ENCODE assay signal across 8 cellular contexts in the genomic region with DNA sequence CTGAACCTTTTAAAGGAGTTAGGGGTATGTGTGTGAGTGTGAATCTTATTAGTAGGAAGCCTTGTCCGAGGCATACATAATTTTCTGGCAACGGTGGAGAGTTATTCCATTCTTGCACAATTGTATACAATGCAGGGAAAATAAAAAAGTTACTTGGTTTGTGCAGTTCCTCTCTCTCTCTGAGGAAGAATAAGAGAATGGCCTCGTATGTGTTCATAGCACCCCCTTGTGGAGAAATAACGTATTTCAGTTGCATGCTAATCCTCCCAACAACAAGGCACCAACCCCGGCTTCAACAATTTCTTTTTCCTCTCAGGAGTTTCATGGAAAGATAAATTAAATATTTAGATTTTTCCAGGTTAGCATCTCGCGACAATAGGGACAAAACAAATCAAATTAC. TPM values are rescaled to one million over a fixed set of nuclear protein-coding genes. Genes with fewer than 3 reads are reported as not detected.
DNase-seq lines count a peak whose midpoint lies in the region; ATAC-seq and TF ChIP-seq lines count a peak whose summit lies in the region.

No MANE protein-coding gene starts in this region.

- H3K9me3 ChIP-seq in CD4-positive, CD25-positive, alpha-beta regulatory T cell (ENCODE audit: control insufficient read depth in 2 of 2, low read length in 2 of 2) = no peaks in the 10 kb centered on the region
- H3K9me3 ChIP-seq in Panc1 (ENCODE audit: control insufficient read depth, insufficient read depth, low read depth, low read length) = no peaks in the 10 kb centered on the region
- H3K9me3 ChIP-seq in esophagus squamous epithelium = no peaks in the 10 kb centered on the region
- no peaks in the 10 kb centered on the region for H3K9me3 ChIP-seq in neuronal stem cell (replicated peaks in 1 of 2; ENCODE audit: control insufficient read depth in 2 of 2, insufficient read depth in 1 of 2, low read depth in 1 of 2, low read length in 2 of 2)

- H3K4me3 ChIP-seq in CD4-positive, CD25-positive, alpha-beta regulatory T cell (ENCODE audit: low read depth, low read length) = no peak overlapping the region
- H3K4me3 ChIP-seq in Panc1 (ENCODE audit: low read depth in 2 of 2, low read length in 2 of 2) = no peak overlapping the region
- H3K4me3 ChIP-seq in esophagus squamous epithelium = no peak overlapping the region
- no peak overlapping the region for H3K4me3 ChIP-seq in neuronal stem cell (ENCODE audit: low read length in 2 of 2)

- H3K36me3 Mint-ChIP-seq in CD4-positive, CD25-positive, alpha-beta regulatory T cell = no peaks in the 10 kb centered on the region

- no peaks in the 10 kb centered on the region for H3K4me1 Mint-ChIP-seq in CD4-positive, CD25-positive, alpha-beta regulatory T cell

- no peak for TF ChIP-seq POLR2A in esophagus squamous epithelium (IDR thresholded peaks at IDR 0.05)

- BruUV-seq in Panc1 (replicated peaks; lab: Mats Ljungman, UMichigan) = no TSS peak

- H2BK5ac ChIP-seq in neuronal stem cell (ENCODE audit: low read length) = no peak overlapping the region

- H3K4me1 ChIP-seq in CD4-positive, CD25-positive, alpha-beta regulatory T cell (ENCODE audit: control insufficient read depth, insufficient read depth, low read length, poor library complexity, severe bottlenecking) = no peaks in the 10 kb centered on the region
- no peaks in the 10 kb centered on the region for H3K4me1 ChIP-seq in Panc1 (ENCODE audit: control insufficient read depth, insufficient read depth, low read length)
- no peaks in the 10 kb centered on the region for H3K4me1 ChIP-seq in esophagus squamous epithelium
- H3K4me1 ChIP-seq in neuronal stem cell (ENCODE audit: control insufficient read depth in 2 of 2, insufficient read depth in 1 of 2, low read depth in 1 of 2, low read length in 2 of 2) = no peaks in the 10 kb centered on the region

- H3K18ac ChIP-seq in neuronal stem cell (ENCODE audit: low read length) = no peak overlapping the region

- WGBS in esophagus squamous epithelium, 2 donors = 1 to 2% methylated on average over 7 of the region's 7 CpGs
- WGBS in neuronal stem cell (ENCODE audit: extremely low coverage in 2 of 2, insufficient read length in 2 of 2, insufficient replicate concordance in 1 of 2), 2 donors = no CpG with 5 or more reads among the region's 7 CpGs

- no peak overlapping the region for H2BK15ac ChIP-seq in neuronal stem cell (ENCODE audit: low read length)

- H2AK5ac ChIP-seq in neuronal stem cell (ENCODE audit: low read depth, low read length) = no peak overlapping the region

- no peak overlapping the region for H3K27ac ChIP-seq in CD4-positive, CD25-positive, alpha-beta regulatory T cell (ENCODE audit: insufficient read depth, low read length, poor library complexity, severe bottlenecking)
- no peak overlapping the region for H3K27ac ChIP-seq in Panc1 (ENCODE audit: low read length)
- no peak overlapping the region for H3K27ac ChIP-seq in esophagus squamous epithelium
- no peak overlapping the region for H3K27ac ChIP-seq in neuronal stem cell (replicated peaks; ENCODE audit: low read length)

- no peak overlapping the region for H3K23ac ChIP-seq in neuronal stem cell (ENCODE audit: low read depth, low read length, poor library complexity)

- intact Hi-C loops in Panc1 (cut with micrococcal nuclease; ENCODE audit: unreplicated experiment) (loop anchor here (1.0 to 10.0 kb wide), 3 partner anchors 448 to 620 kb away; no protein-coding TSS in a partner anchor), esophagus squamous epithelium (cut with DNase I) (loop anchor here (10.0 kb wide), 2 partner anchors 550 to 610 kb away; no protein-coding TSS in a partner anchor)

- no peak overlapping the region for H4K8ac ChIP-seq in neuronal stem cell (ENCODE audit: low read depth, low read length)

- peak in 2 of 3 donors; percentile 24 to 55 for DNase-seq in CD4-positive, CD25-positive, alpha-beta regulatory T cell
- DNase-seq in GM13977 (ENCODE audit: low spot score) (peak; percentile 15), Panc1 (ENCODE audit: low read depth, low spot score) (no peak), esophagus squamous epithelium (lab: John Stamatoyannopoulos, UW) (no peak), neuronal stem cell (ENCODE audit: low spot score) (peak; percentile 55), GF-D8 (lab: John Stamatoyannopoulos, UW) (no peak)

- CTCF ChIA-PET in Panc1 (lab: Charles Lee) = no interaction called here

- no peaks in the 10 kb centered on the region for H3K36me3 ChIP-seq in CD4-positive, CD25-positive, alpha-beta regulatory T cell (ENCODE audit: control insufficient read depth, insufficient read depth, low read length)
- no peaks in the 10 kb centered on the region for H3K36me3 ChIP-seq in Panc1 (ENCODE audit: control insufficient read depth, insufficient read depth, low read length)
- H3K36me3 ChIP-seq in esophagus squamous epithelium = no peaks in the 10 kb centered on the region
- no peaks in the 10 kb centered on the region for H3K36me3 ChIP-seq in neuronal stem cell (replicated peaks in 1 of 2; ENCODE audit: control insufficient read depth in 2 of 2, insufficient read depth in 2 of 2, low read length in 2 of 2)

- no peak overlapping the region for H4K91ac ChIP-seq in neuronal stem cell (ENCODE audit: low read depth, low read length, poor library complexity)

- no peak overlapping the region for H3K4me2 ChIP-seq in neuronal stem cell (ENCODE audit: insufficient read depth, low read length, poor library complexity, severe bottlenecking)

- H3K27me3 Mint-ChIP-seq in CD4-positive, CD25-positive, alpha-beta regulatory T cell = no peaks in the 10 kb centered on the region

- in situ Hi-C loops in GM13977 (cut with MboI; ENCODE audit: low pct_unique_long_range_greater_than_20kb, low sequenced_read_pairs, unreplicated experiment) (loop anchor here (25.0 kb wide), 1 partner anchor 558 kb away; no protein-coding TSS in a partner anchor), Panc1 (cut with HindIII; ENCODE audit: low pct_unique_long_range_greater_than_20kb, low sequenced_read_pairs) (no loop called here)

- no peaks in the 10 kb centered on the region for H3K9me3 Mint-ChIP-seq in CD4-positive, CD25-positive, alpha-beta regulatory T cell

- no peaks in the 10 kb centered on the region for H3K27me3 ChIP-seq in CD4-positive, CD25-positive, alpha-beta regulatory T cell (ENCODE audit: control insufficient read depth, insufficient read depth, low read length)
- H3K27me3 ChIP-seq in Panc1 (ENCODE audit: control insufficient read depth, insufficient read depth, low read length) (0 out of 2 replicates have a peak, but pooled peaks cover 2% of the 10 kb centered on the region), esophagus squamous epithelium (no peaks in the 10 kb centered on the region), neuronal stem cell (ENCODE audit: control insufficient read depth in 3 of 3, insufficient read depth in 3 of 3, low read depth in 1 of 3, low read length in 3 of 3) (no peaks in the 10 kb centered on the region)

- no peak overlapping the region for H3K27ac Mint-ChIP-seq in CD4-positive, CD25-positive, alpha-beta regulatory T cell

- H3K4me3 Mint-ChIP-seq in CD4-positive, CD25-positive, alpha-beta regulatory T cell = no peak overlapping the region

- no peak overlapping the region for H3K4ac ChIP-seq in neuronal stem cell (ENCODE audit: low read length)

- H2BK12ac ChIP-seq in neuronal stem cell (ENCODE audit: low read length) = no peak overlapping the region

- H2BK120ac ChIP-seq in neuronal stem cell (ENCODE audit: low read depth, low read length) = no peak overlapping the region

- POLR2A ChIA-PET in Panc1 (lab: Charles Lee) = interaction anchor here (0.6 kb wide), 1 partner anchor 279 kb away, joined by 3 read pairs; no protein-coding TSS in a partner anchor

- no peak overlapping the region for H3K14ac ChIP-seq in neuronal stem cell (ENCODE audit: low read length)

- no peak overlapping the region for H2AFZ ChIP-seq in neuronal stem cell (ENCODE audit: low read length)

- TF ChIP-seq CTCF in GM13977 (IDR thresholded peaks at IDR 0.05; ENCODE audit: extremely low read depth, insufficient read depth, missing control alignments) (peak; percentile 67), Panc1 (IDR thresholded peaks at IDR 0.05) (peak; percentile 75; the same call in 1 of the 2 replicates), esophagus squamous epithelium (IDR thresholded peaks at IDR 0.05) (peak; percentile 31 to 76 (median 58))

- no peak overlapping the region for H3K9ac ChIP-seq in neuronal stem cell (ENCODE audit: low read depth, low read length, poor library complexity)

- no peaks in the 10 kb centered on the region for H3K79me1 ChIP-seq in neuronal stem cell (ENCODE audit: low read depth, low read length)

- ATAC-seq in CD4-positive, CD25-positive, alpha-beta regulatory T cell (ENCODE audit: low read depth in 2 of 2) = no peak
- peak; percentile 84 for ATAC-seq in HG03025 (IDR thresholded peaks at IDR 0.05; ENCODE audit: low FRiP score, unreplicated experiment)
- peak; percentile 77 for ATAC-seq in Panc1
- ATAC-seq in GM21528 (IDR thresholded peaks at IDR 0.05; ENCODE audit: low FRiP score, unreplicated experiment) = no peak

RNA-seq across cellular contexts. Expression of gene FGF13, which starts 33.7 kb away (rescaled TPM):
- not detected for total RNA-seq in CD4-positive, CD25-positive, alpha-beta regulatory T cell
- not detected for polyA plus RNA-seq in CD4-positive, CD25-positive, alpha-beta regulatory T cell
- total RNA-seq in Panc1 (2021; ENCODE audit: unreplicated experiment) = not detected
- not detected for polyA plus RNA-seq in Panc1 (2012; ENCODE audit: insufficient read length)
- total RNA-seq in esophagus squamous epithelium = 1 to 10 TPM in 2 of 4 donors, under 1 TPM in 2; 0.30 to 5.1 (median 0.90) TPM
- 37.1 TPM for polyA plus RNA-seq in neuronal stem cell (2013, experiment 1 of 2)
- polyA plus RNA-seq in neuronal stem cell (2013, experiment 2 of 2) = 38.1 TPM

Comparison
In these comparisons a context has a peak if more than half of its experiments do, and no peak if none do; other contexts are left out.
1. ATAC-seq: peak in HG03025 (single experiment) and Panc1 (single experiment); none in CD4-positive, CD25-positive, alpha-beta regulatory T cell (0 of 2) and GM21528 (single experiment).
2. DNase-seq: peak in CD4-positive, CD25-positive, alpha-beta regulatory T cell (2 of 3), GM13977 (single experiment) and neuronal stem cell (single experiment); none in Panc1 (single experiment), esophagus squamous epithelium (single experiment) and GF-D8 (single experiment).
3. Peak in every context shown above with its lines, with median percentiles within 50 percentile points of each other: CTCF ChIP-seq.